In genomic region chr1:2392686-2393085, GRCh38 we compare ENCODE assay signal across 10 cellular contexts. TPM values are rescaled to one million over a fixed set of nuclear protein-coding genes. Genes with fewer than 3 reads are reported as not detected.
DNase-seq lines count a peak whose midpoint lies in the region; ATAC-seq and TF ChIP-seq lines count a peak whose summit lies in the region.
"Had no signal": no experiment of that assay in that cellular context is flagged by ENCODE, and none has a peak within 500 bp of the region (broad histone marks: within the 10 kb centered on the region; RNA-seq: fewer than 3 reads in every experiment).

No MANE protein-coding gene starts in this region.

- H3K27me3 ChIP-seq in SK-N-SH (ENCODE audit: insufficient read depth) (no peaks in the 10 kb centered on the region), stomach (no peaks in the 10 kb centered on the region)

- H3K4me3 Mint-ChIP-seq in activated T-helper 17 cell treated with anti-CD3 and anti-CD28 coated beads, Interleukin-2, amount 50 U/mL, for 72 hours: peak overlapping the region; percentile 87
- peak overlapping the region; percentile 90 to 92 (median 90) for H3K4me3 Mint-ChIP-seq in immature natural killer cell

- H3K27me3 Mint-ChIP-seq in activated T-helper 17 cell treated with anti-CD3 and anti-CD28 coated beads, Interleukin-2, amount 50 U/mL, for 72 hours: no peaks in the 10 kb centered on the region
- H3K27me3 Mint-ChIP-seq in immature natural killer cell (ENCODE audit: low read depth in 3 of 3): peaks cover 0 to 3% (median 0%) of the 10 kb centered on the region in 3 donors

- DNase-seq in SK-N-SH: no peak
- DNase-seq in immature natural killer cell: no peak
- DNase-seq in stomach: no peak
- DNase-seq: 8988T, nucleus accumbens had no signal

- intact Hi-C loops in stomach (cut with DNase I; ENCODE audit: low total_unique reads): no loop called here

- POLR2A ChIA-PET in SK-N-SH (lab: Yijun Ruan, JAX): interaction anchor here (1.4 kb wide), 1 partner anchor 183 kb away, joined by 4 read pairs; no protein-coding TSS in a partner anchor

- H3K36me3 Mint-ChIP-seq in activated T-helper 17 cell treated with anti-CD3 and anti-CD28 coated beads, Interleukin-2, amount 50 U/mL, for 72 hours (ENCODE audit: low read depth): peaks cover 55% of the 10 kb centered on the region
- peaks cover 0 to 11% (median 0%) of the 10 kb centered on the region in 3 donors for H3K36me3 Mint-ChIP-seq in immature natural killer cell

- 35% methylated on average over 15 of the region's 16 CpGs for WGBS in SK-N-SH (ENCODE audit: low lambda C conversion rate)
- 33 to 48% (median 35%) methylated on average over 16 of the region's 16 CpGs for WGBS in stomach, 5 donors

- H3K36me3 ChIP-seq in SK-N-SH (replicated peaks in 1 of 2; ENCODE audit: control insufficient read depth in 1 of 2, insufficient read depth in 2 of 2, low read length in 1 of 2): peaks cover 16 to 52% of the 10 kb centered on the region in 2 experiments
- peaks cover 17 to 52% (median 44%) of the 10 kb centered on the region in 4 donors for H3K36me3 ChIP-seq in stomach

- TF ChIP-seq EP300 in SK-N-SH (IDR thresholded peaks at IDR 0.05; ENCODE audit: borderline replicate concordance in 1 of 2, low read depth in 1 of 2, low read length in 1 of 2) (no peak), stomach (IDR thresholded peaks at IDR 0.05) (no peak)

- no peaks in the 10 kb centered on the region for H3K9me3 Mint-ChIP-seq in activated T-helper 17 cell treated with anti-CD3 and anti-CD28 coated beads, Interleukin-2, amount 50 U/mL, for 72 hours
- no peaks in the 10 kb centered on the region for H3K9me3 Mint-ChIP-seq in immature natural killer cell

- TF ChIP-seq CTCF in SK-N-SH (IDR thresholded peaks at IDR 0.05): no peak
- no peak for TF ChIP-seq CTCF in stomach (IDR thresholded peaks at IDR 0.05)

- H3K9ac ChIP-seq in SK-N-SH: peak overlapping the region; percentile 76

- no peaks in the 10 kb centered on the region for H3F3A ChIP-seq in SK-N-SH (replicated peaks; ENCODE audit: insufficient read depth)

- ATAC-seq in SK-N-SH treated with all-trans-retinoic acid at 6 μM for 48 hours: no peak
- ATAC-seq in activated T-helper 17 cell treated with anti-CD3 and anti-CD28 coated beads, Interleukin-2, amount 50 U/mL, for 72 hours (replicated peaks): no peak
- ATAC-seq in GM21737 (IDR thresholded peaks at IDR 0.05; ENCODE audit: unreplicated experiment): no peak
- ATAC-seq in GM18511 (IDR thresholded peaks at IDR 0.05; ENCODE audit: unreplicated experiment): no peak
- ATAC-seq in GM19395 (IDR thresholded peaks at IDR 0.05; ENCODE audit: unreplicated experiment): no peak

- H3K4me1 ChIP-seq in SK-N-SH (ENCODE audit: control insufficient read depth in 1 of 2, insufficient read depth in 2 of 2, low read depth in 1 of 2, low read length in 1 of 2) (peaks cover 0 to 24% of the 10 kb centered on the region in 2 experiments; a peak in 2 of 4 replicates), stomach (peaks cover 38 to 56% (median 49%) of the 10 kb centered on the region in 4 donors)

- H2AFZ ChIP-seq in SK-N-SH (ENCODE audit: low read depth): no peak overlapping the region

- H3K79me2 ChIP-seq in SK-N-SH (ENCODE audit: insufficient read depth): peaks cover 76% of the 10 kb centered on the region

- H3K4me1 Mint-ChIP-seq in activated T-helper 17 cell treated with anti-CD3 and anti-CD28 coated beads, Interleukin-2, amount 50 U/mL, for 72 hours: peaks cover 19% of the 10 kb centered on the region
- H3K4me1 Mint-ChIP-seq in immature natural killer cell: peaks cover 38 to 46% of the 10 kb centered on the region in 2 donors

- H4K20me1 ChIP-seq in SK-N-SH (ENCODE audit: insufficient read depth): peaks cover 35% of the 10 kb centered on the region

- H3K9me2 ChIP-seq in SK-N-SH: no peaks in the 10 kb centered on the region

- TF ChIP-seq RAD21 in SK-N-SH (IDR thresholded peaks at IDR 0.05; ENCODE audit: low read length): no peak

- peak overlapping the region; percentile 92 for H3K27ac Mint-ChIP-seq in activated T-helper 17 cell treated with anti-CD3 and anti-CD28 coated beads, Interleukin-2, amount 50 U/mL, for 72 hours
- peak overlapping the region; percentile 76 to 96 (median 92) for H3K27ac Mint-ChIP-seq in immature natural killer cell

- no peak for TF ChIP-seq POLR2A in stomach (IDR thresholded peaks at IDR 0.05)

- peak overlapping the region; percentile 77 to 97 for H3K4me3 ChIP-seq in SK-N-SH (ENCODE audit: low read depth in 2 of 2, low read length in 1 of 2)
- peak overlapping the region; percentile 82 to 100 (median 94) for H3K4me3 ChIP-seq in stomach

- H3K27ac ChIP-seq in SK-N-SH (ENCODE audit: low read depth in 2 of 2, low read length in 1 of 2): no peak overlapping the region; a peak in 1 of 4 replicates
- H3K27ac ChIP-seq in stomach: peak overlapping the region in 4 of 5 donors; percentile 88 to 99 (median 91)

- CTCF ChIA-PET in SK-N-SH (lab: Yijun Ruan, JAX): interaction anchor here (0.8 to 7.8 kb wide), 3 partner anchors 9 to 197 kb away, joined by 3 to 64 read pairs (median 7); partner anchors contain the start of gene FAAP20

- H3K9me3 ChIP-seq in SK-N-SH: no peaks in the 10 kb centered on the region
- H3K9me3 ChIP-seq in stomach: no peaks in the 10 kb centered on the region

- H3K4me2 ChIP-seq in SK-N-SH: peak overlapping the region; percentile 95

TF ChIP-seq in SK-N-SH, 30 proteins besides CTCF, POLR2A, EP300 and RAD21 (continues in another document):
- TF ChIP-seq CHD2 (IDR thresholded peaks at IDR 0.05; ENCODE audit: low read length, partially characterized antibody) (no peak), PBX3 (IDR thresholded peaks at IDR 0.05) (no peak), SIN3A (IDR thresholded peaks at IDR 0.05; ENCODE audit: borderline replicate concordance, low read depth, low read length) (no peak), ELF1 (IDR thresholded peaks at IDR 0.05) (no peak), EZH2phosphoT487 (IDR thresholded peaks at IDR 0.05; ENCODE audit: borderline replicate concordance, low read depth) (no peak), NRF1 (IDR thresholded peaks at IDR 0.05; ENCODE audit: low read depth, low read length) (no peak), SMC3 (IDR thresholded peaks at IDR 0.05; ENCODE audit: low read depth, low read length) (no peak), RXRA (IDR thresholded peaks at IDR 0.05; ENCODE audit: borderline replicate concordance, low read depth) (no peak), JUND (IDR thresholded peaks at IDR 0.05) (no peak)

TF ChIP-seq in SK-N-SH treated with all-trans-retinoic acid at 6 μM for 48 hours, 23 proteins besides CTCF, POLR2A, EP300 and RAD21 (continues in another document):
- TF ChIP-seq ESRRG (CRISPR knock-in tag; IDR thresholded peaks at IDR 0.05) (no peak), ZNF8 (CRISPR knock-in tag; IDR thresholded peaks at IDR 0.05) (no peak), SNAI2 (CRISPR knock-in tag; IDR thresholded peaks at IDR 0.05) (no peak), ZNF70 (CRISPR knock-in tag; IDR thresholded peaks at IDR 0.05) (no peak), ZNF565 (CRISPR knock-in tag; conservative IDR thresholded peaks at IDR 0.05; ENCODE audit: low read depth) (no peak), TCF4 (CRISPR knock-in tag; IDR thresholded peaks at IDR 0.05; ENCODE audit: borderline replicate concordance) (no peak), CSDC2 (CRISPR knock-in tag; IDR thresholded peaks at IDR 0.05) (no peak)
- TF ChIP-seq, protein P1, sequence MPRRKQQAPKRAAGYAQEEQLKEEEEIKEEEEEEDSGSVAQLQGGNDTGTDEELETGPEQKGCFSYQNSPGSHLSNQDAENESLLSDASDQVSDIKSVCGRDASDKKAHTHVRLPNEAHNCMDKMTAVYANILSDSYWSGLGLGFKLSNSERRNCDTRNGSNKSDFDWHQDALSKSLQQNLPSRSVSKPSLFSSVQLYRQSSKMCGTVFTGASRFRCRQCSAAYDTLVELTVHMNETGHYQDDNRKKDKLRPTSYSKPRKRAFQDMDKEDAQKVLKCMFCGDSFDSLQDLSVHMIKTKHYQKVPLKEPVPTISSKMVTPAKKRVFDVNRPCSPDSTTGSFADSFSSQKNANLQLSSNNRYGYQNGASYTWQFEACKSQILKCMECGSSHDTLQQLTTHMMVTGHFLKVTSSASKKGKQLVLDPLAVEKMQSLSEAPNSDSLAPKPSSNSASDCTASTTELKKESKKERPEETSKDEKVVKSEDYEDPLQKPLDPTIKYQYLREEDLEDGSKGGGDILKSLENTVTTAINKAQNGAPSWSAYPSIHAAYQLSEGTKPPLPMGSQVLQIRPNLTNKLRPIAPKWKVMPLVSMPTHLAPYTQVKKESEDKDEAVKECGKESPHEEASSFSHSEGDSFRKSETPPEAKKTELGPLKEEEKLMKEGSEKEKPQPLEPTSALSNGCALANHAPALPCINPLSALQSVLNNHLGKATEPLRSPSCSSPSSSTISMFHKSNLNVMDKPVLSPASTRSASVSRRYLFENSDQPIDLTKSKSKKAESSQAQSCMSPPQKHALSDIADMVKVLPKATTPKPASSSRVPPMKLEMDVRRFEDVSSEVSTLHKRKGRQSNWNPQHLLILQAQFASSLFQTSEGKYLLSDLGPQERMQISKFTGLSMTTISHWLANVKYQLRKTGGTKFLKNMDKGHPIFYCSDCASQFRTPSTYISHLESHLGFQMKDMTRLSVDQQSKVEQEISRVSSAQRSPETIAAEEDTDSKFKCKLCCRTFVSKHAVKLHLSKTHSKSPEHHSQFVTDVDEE (CRISPR knock-in tag; IDR thresholded peaks at IDR 0.05): no peak

RNA-seq across cellular contexts. Expression of gene RER1, which starts 1.0 kb away (rescaled TPM):
- 181 and 189 TPM in 2 replicates for polyA plus RNA-seq in SK-N-SH (2012; rRNA removed)
- polyA plus RNA-seq in SK-N-SH (2012; cell fraction: cytosol; rRNA removed): 176 and 236 TPM in 2 replicates
- polyA plus RNA-seq in SK-N-SH (2012; cell fraction: nucleus; rRNA removed): 214 and 301 TPM in 2 replicates
- 100 to 1,000 TPM; 120 to 180 TPM for total RNA-seq in activated T-helper 17 cell treated with anti-CD3 and anti-CD28 coated beads, Interleukin-2, amount 50 U/mL, for 72 hours
- polyA plus RNA-seq in immature natural killer cell: 100 to 1,000 TPM; 185 to 216 (median 210) TPM
- total RNA-seq in stomach: 10 to 100 TPM; 58.2 to 73.6 (median 69.6) TPM
- polyA plus RNA-seq in stomach: 10 to 100 TPM; 38.2 to 63.8 (median 53.3) TPM

RNA-seq across cellular contexts. Expression of gene MORN1, which starts 1.3 kb away (rescaled TPM):
- polyA plus RNA-seq in SK-N-SH (2012; rRNA removed) (13.7 and 16.3 TPM in 2 replicates), immature natural killer cell (1 to 10 TPM in 2 of 3 donors, under 1 TPM in 1; 0.89 to 4.0 (median 3.9) TPM), stomach (1 to 10 TPM; 2.6 to 5.7 (median 3.7) TPM)
- polyA plus RNA-seq in SK-N-SH (2012; cell fraction: cytosol; rRNA removed): 9.6 and 10.3 TPM in 2 replicates
- 35.5 and 38.1 TPM in 2 replicates for polyA plus RNA-seq in SK-N-SH (2012; cell fraction: nucleus; rRNA removed)
- total RNA-seq in activated T-helper 17 cell treated with anti-CD3 and anti-CD28 coated beads, Interleukin-2, amount 50 U/mL, for 72 hours: 1 to 10 TPM; 4.4 to 5.3 TPM
- total RNA-seq in stomach: 10 to 100 TPM in 3 of 5 donors, 1 to 10 TPM in 2; 3.1 to 18.1 (median 15.8) TPM

RNA-seq across cellular contexts. Expression of gene PEX10, which starts 19.7 kb away (rescaled TPM):
- 25.7 and 28.6 TPM in 2 replicates for polyA plus RNA-seq in SK-N-SH (2012; rRNA removed)
- polyA plus RNA-seq in SK-N-SH (2012; cell fraction: cytosol; rRNA removed): 15.1 and 21.5 TPM in 2 replicates
- 36.3 and 37.8 TPM in 2 replicates for polyA plus RNA-seq in SK-N-SH (2012; cell fraction: nucleus; rRNA removed)
- total RNA-seq in activated T-helper 17 cell treated with anti-CD3 and anti-CD28 coated beads, Interleukin-2, amount 50 U/mL, for 72 hours: 10 to 100 TPM; 10.0 to 13.1 TPM
- polyA plus RNA-seq in immature natural killer cell: 10 to 100 TPM in 1 of 3 donors, 1 to 10 TPM in 2; 9.1 to 18.2 (median 9.3) TPM
- total RNA-seq in stomach: 10 to 100 TPM in 3 of 5 donors, 1 to 10 TPM in 1, under 1 TPM in 1; 0.87 to 27.2 (median 17.6) TPM
- polyA plus RNA-seq in stomach: 10 to 100 TPM; 14.8 to 16.5 (median 15.0) TPM

Comparison
In these comparisons a context has a peak if more than half of its experiments do, and no peak if none do; other contexts are left out.
1. H3K27ac ChIP-seq: peak in stomach (4 of 5); none in SK-N-SH (0 of 2).